20 cellular contexts compared by ENCODE assay signal in genomic region chr14:55054098-55054497, GRCh38. TPM values are rescaled to one million over a fixed set of nuclear protein-coding genes. Genes with fewer than 3 reads are reported as not detected.
DNase-seq lines count a peak whose midpoint lies in the region; ATAC-seq, FAIRE-seq and TF ChIP-seq lines count a peak whose summit lies in the region.
"Had no signal": no experiment of that assay in that cellular context is flagged by ENCODE, and none has a peak within 500 bp of the region (broad histone marks: within the 10 kb centered on the region; RNA-seq: fewer than 3 reads in every experiment).

No MANE protein-coding gene starts in this region.

- TF ChIP-seq RAD21 in GM12878 (IDR thresholded peaks at IDR 0.05; ENCODE audit: insufficient read depth, low read depth, low read length), result no peak
- TF ChIP-seq RAD21 in neural cell (conservative IDR thresholded peaks at IDR 0.05), result no peak

- H3K27ac Mint-ChIP-seq in CD8-positive, alpha-beta T cell, result peak overlapping the region; percentile 32

- no peaks in the 10 kb centered on the region for H3K27me3 ChIP-seq in CD8-positive, alpha-beta T cell (ENCODE audit: insufficient read depth, low read length)
- H3K27me3 ChIP-seq in GM12878 (replicated peaks in 1 of 2; ENCODE audit: control insufficient read depth in 2 of 2, insufficient read depth in 2 of 2, low read length in 1 of 2) (no peaks in the 10 kb centered on the region), neural cell (ENCODE audit: insufficient read depth, low read depth, low read length) (no peaks in the 10 kb centered on the region)

- H3K36me3 Mint-ChIP-seq in CD8-positive, alpha-beta T cell, result peaks cover 26% of the 10 kb centered on the region

- H3K4me3 ChIP-seq in CD8-positive, alpha-beta T cell (ENCODE audit: low read depth, low read length), result no peak overlapping the region
- H3K4me3 ChIP-seq in OCI-LY7 (ENCODE audit: low read depth, low read length, poor library complexity, severe bottlenecking) (no peak overlapping the region), GM12878 (0 out of 2 replicates have a peak overlapping the region, but pooled peaks have one; percentile 38), neural cell (ENCODE audit: low read length) (peak overlapping the region; percentile 10)

- FAIRE-seq in GM12878 (lab: Jason Lieb, UNC), result no peak
- FAIRE-seq: HTR-8/SVneo had no signal

- RAD21 ChIA-PET in GM12878 (lab: Charles Lee; ENCODE audit: unreplicated experiment), result interaction anchor here (0.6 to 3.6 kb wide), 3 partner anchors 17 to 245 kb away, joined by 3 to 49 read pairs (median 4); no protein-coding TSS in a partner anchor

- H3K27ac ChIP-seq in CD8-positive, alpha-beta T cell (ENCODE audit: low read depth, low read length), result no peak overlapping the region
- H3K27ac ChIP-seq in OCI-LY7 (ENCODE audit: low read depth, low read length, poor library complexity, severe bottlenecking) (no peak overlapping the region), GM12878 (ENCODE audit: control insufficient read depth, insufficient read depth) (no peak overlapping the region), neural cell (ENCODE audit: low read length) (peak overlapping the region; percentile 100)

- H3F3A ChIP-seq in neural cell (ENCODE audit: insufficient read depth, low read length, poor library complexity, severe bottlenecking), result peaks cover 11% of the 10 kb centered on the region

- H3K79me2 ChIP-seq in OCI-LY7 (ENCODE audit: insufficient read depth, low read depth, low read length), result peaks cover 76% of the 10 kb centered on the region
- peaks cover 75% of the 10 kb centered on the region for H3K79me2 ChIP-seq in GM12878 (ENCODE audit: control insufficient read depth, insufficient read depth, low read length)
- H3K79me2 ChIP-seq in neural cell (replicated peaks; ENCODE audit: insufficient read depth, low read length), result peaks cover 65% of the 10 kb centered on the region

- in situ Hi-C loops in GM12878 (cut with MboI), result no loop called here

- H3K4me1 ChIP-seq in CD8-positive, alpha-beta T cell (ENCODE audit: insufficient read depth, low read length), result peaks cover 27% of the 10 kb centered on the region
- H3K4me1 ChIP-seq in OCI-LY7 (ENCODE audit: insufficient read depth, low read length, poor library complexity, severe bottlenecking) (peaks cover 20% of the 10 kb centered on the region), GM12878 (ENCODE audit: control insufficient read depth, insufficient read depth, low read length) (no peaks in the 10 kb centered on the region; the same call in 1 of the 2 replicates)

- peak overlapping the region; percentile 33 for H3K4me3 Mint-ChIP-seq in CD8-positive, alpha-beta T cell

- SMC1A ChIA-PET in GM12878 (lab: Charles Lee; ENCODE audit: uncharacterized antibody, unreplicated experiment), result interaction anchor here (3.7 to 5.8 kb wide), 3 partner anchors 11 to 35 kb away, joined by 20 to 98 read pairs (median 31); no protein-coding TSS in a partner anchor

- TF ChIP-seq POLR2A in GM12878 (IDR thresholded peaks at IDR 0.05; ENCODE audit: low read depth, low read length), result no peak

- H3K9me3 Mint-ChIP-seq in CD8-positive, alpha-beta T cell, result no peaks in the 10 kb centered on the region

- BruUV-seq in OCI-LY7 (replicated peaks; lab: Mats Ljungman, UMichigan) (no TSS peak), GM12878 (replicated peaks; lab: Mats Ljungman, UMichigan) (no TSS peak)

- POLR2A ChIA-PET in CD8-positive, alpha-beta T cell (lab: Charles Lee), result no interaction called here
- POLR2A ChIA-PET in OCI-LY7 (lab: Charles Lee) (interaction anchor here (0.6 to 1.4 kb wide), 4 partner anchors 12 to 265 kb away, joined by 3 to 5 read pairs (median 4); no protein-coding TSS in a partner anchor), GM12878 (lab: Charles Lee) (interaction anchor here (0.6 to 1.9 kb wide), 4 partner anchors 12 to 63 kb away, joined by 3 to 8 read pairs (median 4); no protein-coding TSS in a partner anchor)

- no peak overlapping the region for H3K9ac ChIP-seq in GM12878 (ENCODE audit: control insufficient read depth, insufficient read depth, low read length)
- no peak overlapping the region for H3K9ac ChIP-seq in neural cell (ENCODE audit: low read length)

- H2AFZ ChIP-seq in OCI-LY7 (ENCODE audit: low read length) (no peak overlapping the region), GM12878 (ENCODE audit: control insufficient read depth, low read depth, low read length) (no peak overlapping the region), neural cell (ENCODE audit: low read depth, low read length) (no peak overlapping the region)

- CTCF ChIA-PET in CD8-positive, alpha-beta T cell (lab: Charles Lee), result no interaction called here
- CTCF ChIA-PET in OCI-LY7 (lab: Charles Lee; ENCODE audit: unreplicated experiment) (no interaction called here), GM12878 (lab: Yijun Ruan, JAX) (interaction anchor here (2.1 to 2.9 kb wide), 2 partner anchors 12 to 16 kb away, joined by 8 to 14 read pairs; no protein-coding TSS in a partner anchor)

- no peak for DNase-seq in CD8-positive, alpha-beta T cell
- DNase-seq in OCI-LY7 (ENCODE audit: low spot score), result no peak
- DNase-seq in GM12878 (ENCODE audit: low read depth, low spot score), result no peak
- no peak for DNase-seq in AML-193 (lab: John Stamatoyannopoulos, UW)
- DNase-seq in islet precursor cell, result no peak
- DNase-seq: activated CD4-positive, alpha-beta T cell treated with anti-CD3 and anti-CD28 coated beads for 4 hours; activated CD8-positive, alpha-beta memory T cell treated with anti-CD3 and anti-CD28 coated beads, Interleukin-2, amount 50 U/mL, for 48 hours; Kasumi-1; left ventricle myocardium superior; NCI-H1417; NCI-H2171; posterior cingulate gyrus; stimulated activated CD4-positive, alpha-beta T cell treated with anti-CD3 and anti-CD28 coated beads, Interleukin-2, amount 100 ng/mL, for 48 hours; substantia nigra; T1000 had no signal

- no peaks in the 10 kb centered on the region for H3K9me2 ChIP-seq in OCI-LY7 (ENCODE audit: insufficient read depth, low read length)
- no peaks in the 10 kb centered on the region for H3K9me2 ChIP-seq in neural cell (ENCODE audit: insufficient read depth, low read length)

- TF ChIP-seq EP300 in GM12878 (IDR thresholded peaks at IDR 0.05; ENCODE audit: borderline replicate concordance in 1 of 2, control insufficient read depth in 1 of 2, low read depth in 2 of 2, low read length in 2 of 2) (no peak), neural cell (conservative IDR thresholded peaks at IDR 0.05; ENCODE audit: poor library complexity, severe bottlenecking) (no peak)

- TF ChIP-seq CTCF in CD8-positive, alpha-beta T cell (IDR thresholded peaks at IDR 0.05), result no peak
- TF ChIP-seq CTCF in OCI-LY7 (conservative IDR thresholded peaks at IDR 0.05; ENCODE audit: low read length), result no peak
- no peak for TF ChIP-seq CTCF in GM12878 (IDR thresholded peaks at IDR 0.05 in 2 of 3, conservative IDR thresholded peaks at IDR 0.05 in 1 of 3; ENCODE audit: control insufficient read depth in 2 of 3, extremely low read depth in 1 of 3, insufficient read depth in 1 of 3, low read depth in 3 of 3, low read length in 3 of 3)
- TF ChIP-seq CTCF in neural cell (IDR thresholded peaks at IDR 0.05; ENCODE audit: poor library complexity, severe bottlenecking), result no peak

- H3K9me3 ChIP-seq in CD8-positive, alpha-beta T cell (ENCODE audit: low read length), result no peaks in the 10 kb centered on the region
- H3K9me3 ChIP-seq in OCI-LY7 (ENCODE audit: low read length) (no peaks in the 10 kb centered on the region), GM12878 (replicated peaks; ENCODE audit: control insufficient read depth, insufficient read depth, low read length) (no peaks in the 10 kb centered on the region; the same call in 2 of the 3 replicates), neural cell (ENCODE audit: low read length) (no peaks in the 10 kb centered on the region)

- H4K20me1 ChIP-seq in OCI-LY7 (ENCODE audit: insufficient read depth, low read length), result peaks cover 32% of the 10 kb centered on the region
- no peaks in the 10 kb centered on the region for H4K20me1 ChIP-seq in GM12878 (ENCODE audit: control insufficient read depth, insufficient read depth)
- H4K20me1 ChIP-seq in neural cell (ENCODE audit: insufficient read depth), result no peaks in the 10 kb centered on the region

- no peaks in the 10 kb centered on the region for H3K27me3 Mint-ChIP-seq in CD8-positive, alpha-beta T cell (ENCODE audit: low read depth)

- H3K4me2 ChIP-seq in OCI-LY7 (ENCODE audit: low read length) (peak overlapping the region; percentile 19; the same call in 1 of the 2 replicates), GM12878 (ENCODE audit: control insufficient read depth, insufficient read depth) (peak overlapping the region; percentile 49; the same call in 1 of the 2 replicates), neural cell (ENCODE audit: low read length) (no peak overlapping the region)

- H3K36me3 ChIP-seq in CD8-positive, alpha-beta T cell (ENCODE audit: insufficient read depth, low read length), result peaks cover 5% of the 10 kb centered on the region
- peaks cover 64% of the 10 kb centered on the region for H3K36me3 ChIP-seq in OCI-LY7 (ENCODE audit: insufficient read depth, low read length)
- H3K36me3 ChIP-seq in GM12878 (ENCODE audit: control insufficient read depth in 2 of 2, insufficient read depth in 2 of 2, low read length in 1 of 2), result peaks cover 0 to 9% of the 10 kb centered on the region in 2 experiments; a peak in 3 of 4 replicates
- H3K36me3 ChIP-seq in neural cell (ENCODE audit: insufficient read depth, low read length), result peaks cover 7% of the 10 kb centered on the region

- H3K4me1 Mint-ChIP-seq in CD8-positive, alpha-beta T cell (ENCODE audit: low read depth), result peaks cover 56% of the 10 kb centered on the region

- intact Hi-C loops in CD8-positive, alpha-beta T cell (cut with DNase I, micrococcal nuclease), result loop anchor here (5.0 to 10.0 kb wide), 8 partner anchors 221 to 1531 kb away; partner anchors contain the start of genes KTN1 (in 2 of the 2), FBXO34 (in 1 of the 2), PELI2 (in 1 of the 2) and SAMD4A (in 1 of the 2)
- intact Hi-C loops in OCI-LY7 (cut with micrococcal nuclease; ENCODE audit: unreplicated experiment) (loop anchor here (10.0 kb wide), 1 partner anchor 221 kb away; the partner anchor contains the start of gene FBXO34), GM12878 (cut with micrococcal nuclease; ENCODE audit: unreplicated experiment) (no loop called here)

- 91% methylated on average over 10 of the region's 13 CpGs for WGBS in GM12878 (ENCODE audit: insufficient coverage, insufficient replicate concordance, low lambda C conversion rate, missing lambda C conversion rate)

- ATAC-seq in CD8-positive, alpha-beta T cell, result no peak
- ATAC-seq in GM12878, result no peak
- ATAC-seq in HG03025 (IDR thresholded peaks at IDR 0.05; ENCODE audit: low FRiP score, unreplicated experiment), result no peak
- ATAC-seq in GM21447 (IDR thresholded peaks at IDR 0.05; ENCODE audit: unreplicated experiment), result no peak
- ATAC-seq: esophagus mucosa, left ventricle myocardium superior had no signal

RNA-seq across cellular contexts. Expression of gene MAPK1IP1L, which starts 2.7 kb away (rescaled TPM):
- 100 to 1,000 TPM; 207 to 212 TPM for total RNA-seq in CD8-positive, alpha-beta T cell
- total RNA-seq in OCI-LY7 (2014; rRNA removed; shearing (Covaris generic)), result 24.6 and 27.9 TPM in 2 replicates
- total RNA-seq in OCI-LY7 (2022) (92.2 and 94.8 TPM in 2 replicates), GM12878 (2014; rRNA removed) (37.7 and 44.6 TPM in 2 replicates), GM12878 (2014; rRNA removed; fragmentation: Illumina TruSeq; extraction: Trizol) (48.9 and 50.4 TPM in 2 replicates), GM12878 (2021) (101 and 105 TPM in 2 replicates)
- total RNA-seq in GM12878 (2013; cell fraction: nucleolus; rRNA removed), result 94.4 and 113 TPM in 2 replicates
- polyA plus RNA-seq in GM12878 (2011; ENCODE audit: low read depth), result 25.2 TPM
- polyA plus RNA-seq in GM12878 (2011; rRNA removed) (52.8 and 80.1 TPM in 2 replicates), GM12878 (2014; fragmentation: Illumina TruSeq; extraction: Trizol) (68.5 and 90.1 TPM in 2 replicates), GM12878 (2014; fragmentation: Nextera tagmentation; extraction: Ambion mirVana) (10 to 100 TPM; 55.7 to 66.0 TPM), GM12878 (2014; rRNA removed) (54.2 and 58.1 TPM in 2 replicates), GM12878 (2016; fragmentation: Nextera tagmentation; extraction: Ambion mirVana) (100 to 1,000 TPM; 107 to 117 TPM), neural cell (35.4 and 37.6 TPM in 2 replicates)
- polyA plus RNA-seq in GM12878 (2011; cell fraction: cytosol; rRNA removed), result 231 and 264 TPM in 2 replicates
- polyA plus RNA-seq in GM12878 (2011; cell fraction: nucleus; rRNA removed), result 91.5 and 98.1 TPM in 2 replicates
- polyA plus RNA-seq in GM12878 (2012), result 53.2 and 62.6 TPM in 2 replicates
- polyA minus RNA-seq in GM12878 (2011; rRNA and poly(A)+ RNA removed), result 146 and 276 TPM in 2 replicates
- polyA minus RNA-seq in GM12878 (2011; cell fraction: cytosol; rRNA and poly(A)+ RNA removed), result 154 and 162 TPM in 2 replicates
- 19.2 and 36.5 TPM in 2 replicates for polyA minus RNA-seq in GM12878 (2011; cell fraction: nucleus; rRNA and poly(A)+ RNA removed)
- 38.7 and 56.1 TPM in 2 replicates for polyA minus RNA-seq in neural cell

RNA-seq across cellular contexts. Expression of gene SOCS4, which starts 27.1 kb away (rescaled TPM):
- 10 to 100 TPM; 22.6 to 24.0 TPM for total RNA-seq in CD8-positive, alpha-beta T cell
- total RNA-seq in OCI-LY7 (2014; rRNA removed; shearing (Covaris generic)), result 18.5 and 23.0 TPM in 2 replicates
- total RNA-seq in OCI-LY7 (2022) (33.4 and 37.3 TPM in 2 replicates), GM12878 (2014; rRNA removed) (20.5 and 25.8 TPM in 2 replicates), GM12878 (2014; rRNA removed; fragmentation: Illumina TruSeq; extraction: Trizol) (30.6 and 31.0 TPM in 2 replicates), GM12878 (2021) (27.9 and 31.5 TPM in 2 replicates)
- 39.6 and 43.0 TPM in 2 replicates for total RNA-seq in GM12878 (2013; cell fraction: nucleolus; rRNA removed)
- 4.6 TPM for polyA plus RNA-seq in GM12878 (2011; ENCODE audit: low read depth)
- polyA plus RNA-seq in GM12878 (2011; rRNA removed) (25.1 and 35.7 TPM in 2 replicates), GM12878 (2014; fragmentation: Illumina TruSeq; extraction: Trizol) (23.7 and 30.9 TPM in 2 replicates), GM12878 (2014; fragmentation: Nextera tagmentation; extraction: Ambion mirVana) (1 to 10 TPM; 5.7 to 7.6 TPM), GM12878 (2014; rRNA removed) (13.2 and 14.7 TPM in 2 replicates), GM12878 (2016; fragmentation: Nextera tagmentation; extraction: Ambion mirVana) (10 to 100 TPM; 18.4 to 21.0 TPM), neural cell (25.2 and 27.3 TPM in 2 replicates)
- polyA plus RNA-seq in GM12878 (2011; cell fraction: cytosol; rRNA removed), result 9.1 and 9.8 TPM in 2 replicates
- 8.7 and 10.7 TPM in 2 replicates for polyA plus RNA-seq in GM12878 (2011; cell fraction: nucleus; rRNA removed)
- polyA plus RNA-seq in GM12878 (2012), result 9.8 and 10.4 TPM in 2 replicates
- polyA minus RNA-seq in GM12878 (2011; rRNA and poly(A)+ RNA removed), result 12.7 and 22.1 TPM in 2 replicates
- polyA minus RNA-seq in GM12878 (2011; cell fraction: cytosol; rRNA and poly(A)+ RNA removed), result 7.1 and 7.3 TPM in 2 replicates
- polyA minus RNA-seq in GM12878 (2011; cell fraction: nucleus; rRNA and poly(A)+ RNA removed), result 7.1 and 22.7 TPM in 2 replicates
- 53.3 and 59.3 TPM in 2 replicates for polyA minus RNA-seq in neural cell

RNA-seq across cellular contexts. Expression of gene WDHD1, which starts 27.2 kb away (rescaled TPM):
- total RNA-seq in CD8-positive, alpha-beta T cell, result 1 to 10 TPM; 1.2 to 1.6 TPM
- 33.5 and 42.6 TPM in 2 replicates for total RNA-seq in OCI-LY7 (2014; rRNA removed; shearing (Covaris generic))
- total RNA-seq in OCI-LY7 (2022) (56.3 and 60.3 TPM in 2 replicates), GM12878 (2014; rRNA removed) (21.9 and 25.7 TPM in 2 replicates), GM12878 (2014; rRNA removed; fragmentation: Illumina TruSeq; extraction: Trizol) (32.7 and 33.5 TPM in 2 replicates), GM12878 (2021) (37.9 and 38.7 TPM in 2 replicates)
- total RNA-seq in GM12878 (2013; cell fraction: nucleolus; rRNA removed), result 31.5 and 31.8 TPM in 2 replicates
- 5.4 TPM for polyA plus RNA-seq in GM12878 (2011; ENCODE audit: low read depth)
- polyA plus RNA-seq in GM12878 (2011; rRNA removed) (34.2 and 57.1 TPM in 2 replicates), GM12878 (2014; fragmentation: Illumina TruSeq; extraction: Trizol) (31.8 and 32.9 TPM in 2 replicates), GM12878 (2014; fragmentation: Nextera tagmentation; extraction: Ambion mirVana) (10 to 100 TPM; 11.3 to 14.8 TPM), GM12878 (2014; rRNA removed) (14.8 and 17.8 TPM in 2 replicates), GM12878 (2016; fragmentation: Nextera tagmentation; extraction: Ambion mirVana) (10 to 100 TPM; 46.3 to 50.5 TPM), neural cell (8.0 and 8.1 TPM in 2 replicates)
- polyA plus RNA-seq in GM12878 (2011; cell fraction: cytosol; rRNA removed), result 11.1 and 11.2 TPM in 2 replicates
- 13.5 and 17.7 TPM in 2 replicates for polyA plus RNA-seq in GM12878 (2011; cell fraction: nucleus; rRNA removed)
- polyA plus RNA-seq in GM12878 (2012), result 8.7 and 13.4 TPM in 2 replicates
- 35.6 and 56.1 TPM in 2 replicates for polyA minus RNA-seq in GM12878 (2011; rRNA and poly(A)+ RNA removed)
- polyA minus RNA-seq in GM12878 (2011; cell fraction: cytosol; rRNA and poly(A)+ RNA removed), result 12.8 and 16.4 TPM in 2 replicates
- 14.1 and 21.7 TPM in 2 replicates for polyA minus RNA-seq in GM12878 (2011; cell fraction: nucleus; rRNA and poly(A)+ RNA removed)
- polyA minus RNA-seq in neural cell, result 14.4 and 14.8 TPM in 2 replicates

Comparison
In these comparisons a context has a peak if more than half of its experiments do, and no peak if none do; other contexts are left out.
1. H3K4me3 ChIP-seq: peak in GM12878 (single experiment) and neural cell (single experiment); none in CD8-positive, alpha-beta T cell (single experiment) and OCI-LY7 (single experiment).
2. RNA of gene WDHD1, which starts 27.2 kb away (total RNA-seq): 33.5 to 60.3 TPM in OCI-LY7 and 21.9 to 38.7 TPM in GM12878; 1.2 to 1.6 TPM in CD8-positive, alpha-beta T cell; every median in the first group is over 4 times any median in the second.